ENCODE assay signal across 8 cellular contexts in genomic region chr7:134547738-134548054, GRCh38. TPM values are rescaled to one million over a fixed set of nuclear protein-coding genes. Genes with fewer than 3 reads are reported as not detected.
DNase-seq lines count a peak whose midpoint lies in the region; ATAC-seq and TF ChIP-seq lines count a peak whose summit lies in the region.

No MANE protein-coding gene starts in this region.

- TF ChIP-seq CTCF in AG09309 (IDR thresholded peaks at IDR 0.05; ENCODE audit: control insufficient read depth, insufficient read depth, low read depth, low read length, missing control alignments) (no peak), astrocyte of the cerebellum (IDR thresholded peaks at IDR 0.05; ENCODE audit: low read depth, low read length, missing control alignments) (no peak), suprapubic skin (IDR thresholded peaks at IDR 0.05) (no peak)

- no peaks in the 10 kb centered on the region for H3K36me3 ChIP-seq in suprapubic skin

- no peak for TF ChIP-seq EP300 in suprapubic skin (IDR thresholded peaks at IDR 0.05)

- no peaks in the 10 kb centered on the region for H3K9me3 ChIP-seq in suprapubic skin

- in situ Hi-C loops in astrocyte of the cerebellum (cut with HindIII; ENCODE audit: low sequenced_read_pairs): no loop called here

- H3K4me3 ChIP-seq in AG09309 (ENCODE audit: control insufficient read depth, low read depth, low read length) (peak overlapping the region; percentile 31), astrocyte of the cerebellum (ENCODE audit: low read depth, low read length) (peak overlapping the region; percentile 27), suprapubic skin (peak overlapping the region; percentile 40)

- DNase-seq in AG09309 (ENCODE audit: low read depth) (peak; percentile 18), astrocyte of the cerebellum (ENCODE audit: low read depth) (peak; percentile 32), iPS-NIHi7 (ENCODE audit: extremely low spot score) (peak; percentile 90), suprapubic skin (ENCODE audit: low spot score in 2 of 2) (peak in 1 of 2 donors; percentile 76), NCI-H345 (lab: John Stamatoyannopoulos, UW) (no peak), NCI-H2171 (lab: John Stamatoyannopoulos, UW) (no peak)

- peaks cover 24% of the 10 kb centered on the region for H3K4me1 ChIP-seq in suprapubic skin

- H3K27me3 ChIP-seq in suprapubic skin: no peaks in the 10 kb centered on the region

- ATAC-seq in GM19351 (IDR thresholded peaks at IDR 0.05; ENCODE audit: unreplicated experiment): peak; percentile 82
- peak; percentile 71 for ATAC-seq in HG03196 (IDR thresholded peaks at IDR 0.05; ENCODE audit: unreplicated experiment)

- TF ChIP-seq POLR2A in suprapubic skin (IDR thresholded peaks at IDR 0.05): no peak

- WGBS in suprapubic skin: 11% methylated on average over 10 of the region's 10 CpGs

- peak overlapping the region; percentile 58 for H3K27ac ChIP-seq in suprapubic skin

RNA-seq across cellular contexts. Expression of gene AKR1B15, which starts 1.2 kb away (rescaled TPM):
- 1 to 10 TPM in 1 of 4 donors, not detected in 3; 1.1 TPM for total RNA-seq in suprapubic skin

RNA-seq across cellular contexts. Expression of gene AKR1B10, which starts 20.3 kb away (rescaled TPM):
- total RNA-seq in suprapubic skin: 10 to 100 TPM in 2 of 4 donors, 1 to 10 TPM in 2; 5.9 to 57.5 (median 8.2) TPM

Comparison
In these comparisons a context has a peak if more than half of its experiments do, and no peak if none do; other contexts are left out.
1. DNase-seq: peak in AG09309 (single experiment), astrocyte of the cerebellum (single experiment) and iPS-NIHi7 (single experiment); none in NCI-H345 (single experiment) and NCI-H2171 (single experiment).
2. Peak in every context shown above with its lines, with median percentiles within 50 percentile points of each other: H3K4me3 ChIP-seq.